Comparison of ENCODE assay signal across 24 cellular contexts in genomic region chr2:98705333-98705617, GRCh38. TPM values are rescaled to one million over a fixed set of nuclear protein-coding genes. Genes with fewer than 3 reads are reported as not detected.
DNase-seq lines count a peak whose midpoint lies in the region; ATAC-seq and TF ChIP-seq lines count a peak whose summit lies in the region.
"Had no signal": no experiment of that assay in that cellular context is flagged by ENCODE, and none has a peak within 500 bp of the region (broad histone marks: within the 10 kb centered on the region; RNA-seq: fewer than 3 reads in every experiment).

No MANE protein-coding gene starts in this region.

- WGBS in transverse colon (ENCODE audit: low coverage in 1 of 2), 2 donors = 58% methylated on average over 3 of the region's 3 CpGs; no CpG with 5 or more reads in 1 of the 2 donors

- H3K4me1 ChIP-seq in right atrium auricular region (peaks cover 0 to 84% of the 10 kb centered on the region in 2 donors), colonic mucosa (peaks cover 33% of the 10 kb centered on the region), transverse colon (peaks cover 34 to 94% (median 67%) of the 10 kb centered on the region in 4 donors)
- H3K4me1 ChIP-seq: SJCRH30 had no signal

- H3K9me3 ChIP-seq in right atrium auricular region = no peaks in the 10 kb centered on the region
- H3K9me3 ChIP-seq in colonic mucosa = no peaks in the 10 kb centered on the region
- no peaks in the 10 kb centered on the region for H3K9me3 ChIP-seq in transverse colon
- H3K9me3 ChIP-seq: gastroesophageal sphincter, MG63, Peyer's patch, SJCRH30 had no signal

- TF ChIP-seq CTCF in right atrium auricular region (IDR thresholded peaks at IDR 0.05) (no peak), colonic mucosa (IDR thresholded peaks at IDR 0.05) (no peak), transverse colon (IDR thresholded peaks at IDR 0.05) (no peak)

- DNase-seq in DMS153 treated with DMSO at 0.1 percent for 48 hours (lab: John Stamatoyannopoulos, UW; ENCODE audit: unreplicated experiment) (peak; percentile 51), DMS153 (lab: John Stamatoyannopoulos, UW) (no peak), Right ventricle myocardium inferior (ENCODE audit: missing footprints) (no peak), right atrium auricular region (ENCODE audit: low spot score) (no peak), colonic mucosa (no peak), transverse colon (peak; percentile 15), NCI-H774 (lab: John Stamatoyannopoulos, UW) (no peak)
- DNase-seq in stimulated activated CD4-positive, alpha-beta T cell treated with anti-CD3 and anti-CD28 coated beads, Interleukin-2, amount 100 ng/mL, for 48 hours = no peak
- DNase-seq: activated CD8-positive, alpha-beta memory T cell treated with anti-CD3 and anti-CD28 coated beads, Interleukin-2, amount 10 ng/mL, durations not matched to agents 7 days and 5 days; amygdala; cortex of kidney; DND-41; hypothalamus; MG63; NCI-H1436; NCI-H524; SJCRH30; stimulated activated CD4-positive, alpha-beta T cell treated with anti-CD3 and anti-CD28 coated beads, Interleukin-4, amount 100 ng/mL, for 1 hour; stimulated activated naive CD4-positive, alpha-beta T cell had no signal

- no peak for TF ChIP-seq POLR2A in transverse colon (IDR thresholded peaks at IDR 0.05)

- TF ChIP-seq EP300 in transverse colon (IDR thresholded peaks at IDR 0.05; ENCODE audit: low read depth) = no peak

- peak overlapping the region in 1 of 2 donors; percentile 41 for H3K27ac ChIP-seq in right atrium auricular region
- peak overlapping the region; percentile 75 for H3K27ac ChIP-seq in colonic mucosa
- H3K27ac ChIP-seq in transverse colon = peak overlapping the region; percentile 72 to 89 (median 82)
- H3K27ac ChIP-seq: 22Rv1, gastroesophageal sphincter, SJCRH30 had no signal

- H3K9ac ChIP-seq in colonic mucosa (ENCODE audit: low read depth in 2 of 2, low read length in 2 of 2) = peak overlapping the region in 1 of 2 donors; percentile 38

- intact Hi-C loops in Right ventricle myocardium inferior (cut with DNase I) = no loop called here
- intact Hi-C loops in colonic mucosa (cut with DNase I) = no loop called here
- intact Hi-C loops in transverse colon (cut with DNase I; ENCODE audit: low total_unique reads) = no loop called here

- H3K4me3 ChIP-seq in right atrium auricular region (no peak overlapping the region), colonic mucosa (no peak overlapping the region), transverse colon (no peak overlapping the region)
- H3K4me3 ChIP-seq: gastroesophageal sphincter, K562, MG63, SJCRH30 had no signal

- no peaks in the 10 kb centered on the region for H3K27me3 ChIP-seq in right atrium auricular region
- H3K27me3 ChIP-seq in colonic mucosa = no peaks in the 10 kb centered on the region
- H3K27me3 ChIP-seq in transverse colon = no peaks in the 10 kb centered on the region
- H3K27me3 ChIP-seq: gastroesophageal sphincter, MG63, Peyer's patch, SJCRH30 had no signal

- H3K36me3 ChIP-seq in right atrium auricular region = no peaks in the 10 kb centered on the region
- no peaks in the 10 kb centered on the region for H3K36me3 ChIP-seq in colonic mucosa
- H3K36me3 ChIP-seq in transverse colon = no peaks in the 10 kb centered on the region
- H3K36me3 ChIP-seq: gastroesophageal sphincter, MG63, Peyer's patch, SJCRH30 had no signal

- in situ Hi-C loops in transverse colon (cut with MboI; ENCODE audit: low pct_ligation_motif_present in 1 of 4, low pct_unique_long_range_greater_than_20kb in 1 of 4, low sequenced_read_pairs in 3 of 4) = no loop called here

- peak; percentile 37 for ATAC-seq in Right ventricle myocardium inferior
- ATAC-seq: activated CD8-positive, alpha-beta memory T cell treated with anti-CD3 and anti-CD28 coated beads, Interleukin-2, amount 10 ng/mL, durations not matched to agents 7 days and 5 days; gastroesophageal sphincter; K562; natural killer cell treated with Interleukin-12 subunit alpha and Interleukin-12 subunit beta and Interleukin-15 and Interleukin-18, amount 100 ng/mL, for 72 hours had no signal

RNA-seq across cellular contexts. Expression of gene MGAT4A, which starts 25.7 kb away (rescaled TPM):
- total RNA-seq in Right ventricle myocardium inferior (19.3 TPM), right atrium auricular region (10 to 100 TPM; 13.2 to 37.4 TPM), colonic mucosa (100 to 1,000 TPM; 103 to 125 TPM), transverse colon (100 to 1,000 TPM in 3 of 4 donors, 10 to 100 TPM in 1; 29.9 to 237 (median 124) TPM)

Comparison
In these comparisons a context has a peak if more than half of its experiments do, and no peak if none do; other contexts are left out.
1. DNase-seq: peak in DMS153 treated with DMSO at 0.1 percent for 48 hours (single experiment) and transverse colon (single experiment); none in DMS153 (single experiment), Right ventricle myocardium inferior (single experiment), right atrium auricular region (single experiment), colonic mucosa (single experiment), stimulated activated CD4-positive, alpha-beta T cell treated with anti-CD3 and anti-CD28 coated beads, Interleukin-2, amount 100 ng/mL, for 48 hours (0 of 2) and NCI-H774 (single experiment).